Comparison of ENCODE assay signal across 20 cellular contexts in genomic region chr22:46453829-46454220, GRCh38.
DNase-seq lines count a peak whose midpoint lies in the region; ATAC-seq, FAIRE-seq and TF ChIP-seq lines count a peak whose summit lies in the region.
"Had no signal": no experiment of that assay in that cellular context is flagged by ENCODE, and none has a peak within 500 bp of the region (broad histone marks: within the 10 kb centered on the region; RNA-seq: fewer than 3 reads in every experiment).

No MANE protein-coding gene starts in this region.

- no peaks in the 10 kb centered on the region for H3K36me3 ChIP-seq in IMR-90 (ENCODE audit: control insufficient read depth, insufficient read depth, low read length)
- H3K36me3 ChIP-seq: MG63 had no signal

- TF ChIP-seq RAD21 in A549 (conservative IDR thresholded peaks at IDR 0.05 in 1 of 2, IDR thresholded peaks at IDR 0.05 in 1 of 2), result no peak
- no peak for TF ChIP-seq RAD21 in IMR-90 (IDR thresholded peaks at IDR 0.05; ENCODE audit: low read length)

- H3K27ac Mint-ChIP-seq in neural crest cell (ENCODE audit: unreplicated experiment), result no peak overlapping the region
- no peak overlapping the region for H3K27ac Mint-ChIP-seq in mesothelial cell of epicardium
- H3K27ac Mint-ChIP-seq: CD8-positive, alpha-beta T cell had no signal

- POLR2A ChIA-PET in A549 (lab: Yijun Ruan, JAX) (no interaction called here), IMR-90 (lab: Charles Lee; ENCODE audit: unreplicated experiment) (no interaction called here)

- H2BK20ac ChIP-seq in IMR-90 (ENCODE audit: low read depth, low read length), result no peak overlapping the region

- no peak overlapping the region for H3K9ac ChIP-seq in IMR-90 (ENCODE audit: low read depth, low read length)

- H3K27me3 Mint-ChIP-seq in neural crest cell (ENCODE audit: low read depth), result peaks cover 7% of the 10 kb centered on the region
- H3K27me3 Mint-ChIP-seq in mesothelial cell of epicardium (ENCODE audit: low read depth), result peaks cover 36% of the 10 kb centered on the region

- no peak overlapping the region for H3K23ac ChIP-seq in IMR-90 (ENCODE audit: low read depth, low read length)

- in situ Hi-C loops in IMR-90 (cut with MboI; ENCODE audit: low sequenced_read_pairs), result no loop called here

- H2AK5ac ChIP-seq in IMR-90 (ENCODE audit: low read depth, low read length), result no peak overlapping the region

- no peak for TF ChIP-seq EP300 in A549 (IDR thresholded peaks at IDR 0.05)

- DNase-seq in A549 (ENCODE audit: low read depth in 1 of 2, low spot score in 1 of 2), result no peak
- no peak for DNase-seq in IMR-90
- DNase-seq in epithelial cell of prostate (ENCODE audit: low read depth, low spot score), result no peak
- DNase-seq in neural crest cell (ENCODE audit: low read depth, low spot score), result no peak
- no peak for DNase-seq in NCI-H1105 (lab: John Stamatoyannopoulos, UW)
- no peak for DNase-seq in mesothelial cell of epicardium (ENCODE audit: low spot score in 2 of 2, unreplicated experiment in 2 of 2)
- DNase-seq in Kasumi-1 (lab: John Stamatoyannopoulos, UW), result no peak
- DNase-seq: Calu3; CD8-positive, alpha-beta T cell; MG63; NCI-H1048; NCI-H2107; NCI-H2227 treated with DMSO at 0.1 percent for 48 hours; NCI-H510A treated with DMSO at 0.1 percent for 48 hours; NCI-H82; PC-3 had no signal

- no peak overlapping the region for H3K4me3 ChIP-seq in A549
- no peak overlapping the region for H3K4me3 ChIP-seq in IMR-90 (ENCODE audit: insufficient read depth, low read depth, low read length)
- H3K4me3 ChIP-seq: MG63 had no signal

- CTCF ChIA-PET in A549 (lab: Yijun Ruan, JAX) (interaction anchor here (0.8 kb wide), 2 partner anchors 80 to 86 kb away, joined by 3 read pairs; no protein-coding TSS in a partner anchor), IMR-90 (lab: Yijun Ruan, JAX) (no interaction called here)

- TF ChIP-seq CTCF in A549 (IDR thresholded peaks at IDR 0.05) (no peak), IMR-90 (conservative IDR thresholded peaks at IDR 0.05; ENCODE audit: low read depth, low read length) (no peak), neural crest cell (conservative IDR thresholded peaks at IDR 0.05) (no peak), mesothelial cell of epicardium (IDR thresholded peaks at IDR 0.05; ENCODE audit: unreplicated experiment) (no peak)

- no peaks in the 10 kb centered on the region for H3K36me3 Mint-ChIP-seq in neural crest cell (ENCODE audit: low read depth)
- H3K36me3 Mint-ChIP-seq in mesothelial cell of epicardium, result no peaks in the 10 kb centered on the region
- H3K36me3 Mint-ChIP-seq: CD8-positive, alpha-beta T cell had no signal

- H2AK9ac ChIP-seq in IMR-90 (replicated peaks; ENCODE audit: low read depth, low read length, poor library complexity), result no peak overlapping the region

- no peak overlapping the region for H3K4ac ChIP-seq in IMR-90 (ENCODE audit: low read depth, low read length)

- H3K9me3 Mint-ChIP-seq in neural crest cell (no peaks in the 10 kb centered on the region), mesothelial cell of epicardium (no peaks in the 10 kb centered on the region)
- H3K9me3 Mint-ChIP-seq: CD8-positive, alpha-beta T cell had no signal

- peaks cover 49% of the 10 kb centered on the region for H3K27me3 ChIP-seq in IMR-90 (ENCODE audit: control insufficient read depth, insufficient read depth, low read length)
- H3K27me3 ChIP-seq: MG63 had no signal

- H3K4me2 ChIP-seq in A549 (no peak overlapping the region), IMR-90 (ENCODE audit: low read depth, low read length) (no peak overlapping the region)

- no peaks in the 10 kb centered on the region for H3K79me1 ChIP-seq in IMR-90 (ENCODE audit: low read depth in 1 of 2, low read length in 2 of 2)

- no peak overlapping the region for H4K8ac ChIP-seq in IMR-90 (ENCODE audit: low read depth in 2 of 2, low read length in 2 of 2)

- no peak overlapping the region for H4K5ac ChIP-seq in IMR-90 (ENCODE audit: low read depth, low read length)

- intact Hi-C loops in IMR-90 (cut with micrococcal nuclease), result no loop called here

- BruUV-seq in IMR-90 (replicated peaks; lab: Mats Ljungman, UMichigan), result no TSS peak

- H2BK5ac ChIP-seq in IMR-90 (ENCODE audit: low read depth, low read length, poor library complexity, severe bottlenecking), result no peak overlapping the region

- H3K4me1 Mint-ChIP-seq in neural crest cell, result peaks cover 48% of the 10 kb centered on the region
- H3K4me1 Mint-ChIP-seq in mesothelial cell of epicardium, result peaks cover 45% of the 10 kb centered on the region

- peaks cover 30% of the 10 kb centered on the region for H3K4me1 ChIP-seq in A549
- 0 out of 2 replicates have a peak, but pooled peaks cover 1% of the 10 kb centered on the region for H3K4me1 ChIP-seq in IMR-90 (ENCODE audit: control insufficient read depth, insufficient read depth, low read length)

- H2AFZ ChIP-seq in IMR-90 (replicated peaks; ENCODE audit: low read length, poor library complexity), result peak overlapping the region; percentile 11

- no peaks in the 10 kb centered on the region for H4K20me1 ChIP-seq in IMR-90 (ENCODE audit: insufficient read depth, low read length)

- no peak overlapping the region for H3K56ac ChIP-seq in IMR-90 (ENCODE audit: extremely low read depth, insufficient read depth, low read length)

- no peak for FAIRE-seq in A549 (lab: Jason Lieb, UNC)
- FAIRE-seq: A204.1, GM12892, H1 had no signal

- H4K91ac ChIP-seq in IMR-90 (ENCODE audit: insufficient read depth, low read depth, low read length), result no peak overlapping the region

- no peak overlapping the region for H3K14ac ChIP-seq in IMR-90 (replicated peaks; ENCODE audit: low read depth, low read length)

- ATAC-seq in A549, result no peak
- no peak for ATAC-seq in IMR-90 (ENCODE audit: low read depth)
- ATAC-seq in HG03175 (IDR thresholded peaks at IDR 0.05; ENCODE audit: unreplicated experiment), result no peak
- ATAC-seq: CD8-positive, alpha-beta T cell had no signal

- WGBS in A549 (ENCODE audit: missing lambda C conversion rate), result 79% methylated on average over 8 of the region's 8 CpGs
- WGBS in IMR-90 (ENCODE audit: extremely low coverage in 2 of 2, insufficient read length in 1 of 2), 2 experiments, result 90% methylated on average over 2 of the region's 8 CpGs; no CpG with 5 or more reads in 1 of the 2 experiments

- H3K4me3 Mint-ChIP-seq in neural crest cell, result peak overlapping the region; percentile 70
- no peak overlapping the region for H3K4me3 Mint-ChIP-seq in mesothelial cell of epicardium
- H3K4me3 Mint-ChIP-seq: CD8-positive, alpha-beta T cell had no signal

- no peaks in the 10 kb centered on the region for H3K9me1 ChIP-seq in IMR-90 (ENCODE audit: insufficient read depth, low read length)

- dilution Hi-C loops in IMR-90 (cut with HindIII; ENCODE audit: low sequenced_read_pairs, unreplicated experiment), result no loop called here

- H2BK15ac ChIP-seq in IMR-90 (ENCODE audit: low read depth, low read length), result no peak overlapping the region

- H3K27ac ChIP-seq in A549 (peak overlapping the region; percentile 1 to 41; a peak in 2 of 6 replicates), IMR-90 (ENCODE audit: insufficient read depth, low read length) (no peak overlapping the region), epithelial cell of prostate (peak overlapping the region; percentile 79)

- no peak overlapping the region for H2BK120ac ChIP-seq in IMR-90 (ENCODE audit: low read depth, low read length)

- H3K18ac ChIP-seq in IMR-90 (ENCODE audit: low read depth, low read length), result no peak overlapping the region

- H3K9me3 ChIP-seq in A549 (no peaks in the 10 kb centered on the region), IMR-90 (ENCODE audit: control insufficient read depth, insufficient read depth, low read length) (no peaks in the 10 kb centered on the region)
- H3K9me3 ChIP-seq: MG63 had no signal

- TF ChIP-seq POLR2A in A549 (IDR thresholded peaks at IDR 0.05; ENCODE audit: low read length) (no peak), IMR-90 (IDR thresholded peaks at IDR 0.05; ENCODE audit: low read depth, low read length) (no peak)

TF ChIP-seq in A549, 52 proteins besides CTCF, POLR2A, EP300 and RAD21:
- no peak for TF ChIP-seq TFCP2L1 (CRISPR knock-in tag; IDR thresholded peaks at IDR 0.05)
- TF ChIP-seq CHD2 (IDR thresholded peaks at IDR 0.05; ENCODE audit: low read length, partially characterized antibody), result no peak
- TF ChIP-seq, protein P1, sequence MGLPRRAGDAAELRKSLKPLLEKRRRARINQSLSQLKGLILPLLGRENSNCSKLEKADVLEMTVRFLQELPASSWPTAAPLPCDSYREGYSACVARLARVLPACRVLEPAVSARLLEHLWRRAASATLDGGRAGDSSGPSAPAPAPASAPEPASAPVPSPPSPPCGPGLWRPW (IDR thresholded peaks at IDR 0.05), result no peak
- TF ChIP-seq CEBPB (IDR thresholded peaks at IDR 0.05), result no peak
- TF ChIP-seq EHMT2 (IDR thresholded peaks at IDR 0.05; ENCODE audit: low read depth), result no peak
- no peak for TF ChIP-seq HEYL (CRISPR knock-in tag; IDR thresholded peaks at IDR 0.05)
- TF ChIP-seq CBX2 (IDR thresholded peaks at IDR 0.05; ENCODE audit: borderline replicate concordance, low read depth), result no peak
- no peak for TF ChIP-seq RFX5 (IDR thresholded peaks at IDR 0.05)
- TF ChIP-seq CBX8 (IDR thresholded peaks at IDR 0.05), result no peak
- no peak for TF ChIP-seq ESRRA (IDR thresholded peaks at IDR 0.05; ENCODE audit: borderline replicate concordance, low read length)
- no peak for TF ChIP-seq BHLHE40 (IDR thresholded peaks at IDR 0.05; ENCODE audit: low read depth, low read length)

TF ChIP-seq in IMR-90, 13 proteins besides CTCF, POLR2A, EP300 and RAD21:
- no peak for TF ChIP-seq CEBPB (IDR thresholded peaks at IDR 0.05; ENCODE audit: low read depth, low read length)
- TF ChIP-seq RCOR1 (IDR thresholded peaks at IDR 0.05; ENCODE audit: insufficient replicate concordance, low read length), result no peak
- no peak for TF ChIP-seq ELK1 (IDR thresholded peaks at IDR 0.05; ENCODE audit: borderline replicate concordance, low read depth, low read length)
- TF ChIP-seq NFE2L2 (IDR thresholded peaks at IDR 0.05; ENCODE audit: low read depth, low read length), result no peak
- no peak for TF ChIP-seq SMC3 (IDR thresholded peaks at IDR 0.05; ENCODE audit: low read depth, low read length)
